Comparison of ENCODE assay signal across 8 cellular contexts in genomic region chr16:48231675-48232214, GRCh38.
DNase-seq lines count a peak whose midpoint lies in the region; ATAC-seq, FAIRE-seq and TF ChIP-seq lines count a peak whose summit lies in the region.

No MANE protein-coding gene starts in this region.

- DNase-seq in AML-193 (lab: John Stamatoyannopoulos, UW), result peak; percentile 29 to 40
- peak; percentile 32 for DNase-seq in HTR-8/SVneo (ENCODE audit: insufficient read length, low spot score)
- DNase-seq in fibroblast of peridontal ligament (ENCODE audit: extremely low read depth), result peak; percentile 45
- DNase-seq in stimulated activated CD4-positive, alpha-beta T cell treated with anti-CD3 and anti-CD28 coated beads, Interleukin-12 subunit alpha, Interleukin-12 subunit beta, amount 100 ng/mL, for 4 hours, result peak; percentile 11
- no peak for DNase-seq in effector CD4-positive, alpha-beta T cell

- TF ChIP-seq CTCF in VCaP (conservative IDR thresholded peaks at IDR 0.05), result peak; percentile 23; the same call in 1 of the 2 replicates

- peak; percentile 79 for ATAC-seq in GM18517 (IDR thresholded peaks at IDR 0.05; ENCODE audit: unreplicated experiment)
- ATAC-seq in GM18870 (IDR thresholded peaks at IDR 0.05; ENCODE audit: unreplicated experiment), result no peak

- no peak for FAIRE-seq in HTR-8/SVneo (lab: Jason Lieb, UNC)

- H3K27ac ChIP-seq in VCaP, result no peak overlapping the region
